Comparison of ENCODE assay signal across 8 cellular contexts in the genomic region with DNA sequence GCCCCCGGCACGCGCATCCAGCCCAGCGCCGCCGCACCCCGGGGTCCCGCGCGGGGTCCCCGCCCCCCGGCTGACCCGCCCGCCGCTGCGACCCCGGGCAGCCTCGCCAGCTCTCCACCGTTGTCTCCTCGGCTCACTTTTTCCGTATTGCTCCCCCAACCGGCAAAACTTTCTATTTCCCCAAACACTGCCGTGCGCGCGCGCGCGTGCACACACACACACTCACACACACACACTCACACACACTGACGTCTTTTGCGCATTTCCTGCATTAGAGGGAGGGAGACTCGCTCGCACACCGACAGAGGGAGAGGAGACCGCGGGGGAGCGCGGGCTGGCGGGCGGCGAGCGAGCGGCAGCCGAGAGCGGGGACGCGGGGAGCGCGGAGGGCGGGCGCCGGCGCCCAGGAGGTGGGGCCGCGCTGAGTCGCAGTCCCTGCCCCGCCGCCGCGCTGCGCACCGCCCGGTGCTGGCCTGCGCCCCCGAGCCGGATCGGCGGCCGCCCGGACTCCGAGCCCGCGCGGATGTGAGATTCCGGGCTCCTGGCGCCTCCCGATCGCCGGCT. TPM values are rescaled to one million over a fixed set of nuclear protein-coding genes. Genes with fewer than 3 reads are reported as not detected.
DNase-seq lines count a peak whose midpoint lies in the region; ATAC-seq and TF ChIP-seq lines count a peak whose summit lies in the region.

No MANE protein-coding gene starts in this region.

- peak overlapping the region; percentile 98 for H3K27ac Mint-ChIP-seq in activated naive CD8-positive, alpha-beta T cell treated with anti-CD3 and anti-CD28 coated beads, Interleukin-2, amount 50 U/mL, for 24 hours

- H4K12ac ChIP-seq in trophoblast cell (ENCODE audit: low read depth, low read length) = no peak overlapping the region

- H3K36me3 Mint-ChIP-seq in activated naive CD8-positive, alpha-beta T cell treated with anti-CD3 and anti-CD28 coated beads, Interleukin-2, amount 50 U/mL, for 24 hours (ENCODE audit: low read depth) = peaks cover 2% of the 10 kb centered on the region

- peak overlapping the region; percentile 99 for H3K4me3 Mint-ChIP-seq in activated naive CD8-positive, alpha-beta T cell treated with anti-CD3 and anti-CD28 coated beads, Interleukin-2, amount 50 U/mL, for 24 hours

- peak; percentile 95 to 97 for TF ChIP-seq POLR2A in tibial nerve (IDR thresholded peaks at IDR 0.05)

- peak overlapping the region; percentile 92 for H3K18ac ChIP-seq in trophoblast cell (ENCODE audit: low read length)

- H3K14ac ChIP-seq in trophoblast cell (ENCODE audit: low read length) = peak overlapping the region; percentile 87

- H2BK120ac ChIP-seq in trophoblast cell (ENCODE audit: insufficient read depth, low read length, poor library complexity) = peak overlapping the region; percentile 85

- H2AFZ ChIP-seq in SU-DHL-6 (ENCODE audit: low read depth, low read length, severe bottlenecking) (peak overlapping the region; percentile 93), trophoblast cell (ENCODE audit: insufficient read depth, low read length, poor library complexity) (peak overlapping the region; percentile 94)

- peak overlapping the region; percentile 42 for H3K4ac ChIP-seq in trophoblast cell (ENCODE audit: low read depth, low read length)

- peaks cover 2% of the 10 kb centered on the region; the same call in 1 of the 2 replicates for H3K27me3 ChIP-seq in SU-DHL-6 (ENCODE audit: low read length)
- H3K27me3 ChIP-seq in cardiac muscle cell = peaks cover 13% of the 10 kb centered on the region
- peaks cover 9% of the 10 kb centered on the region for H3K27me3 ChIP-seq in trophoblast cell (ENCODE audit: insufficient read depth, low read length)
- H3K27me3 ChIP-seq in tibial nerve = no peaks in the 10 kb centered on the region

- peak overlapping the region; percentile 70 for H4K8ac ChIP-seq in trophoblast cell (ENCODE audit: low read depth, low read length)

- H3F3A ChIP-seq in SU-DHL-6 (ENCODE audit: insufficient read depth) = peaks cover 3% of the 10 kb centered on the region; the same call in 1 of the 2 replicates

- H3K4me3 ChIP-seq in GM12864 (ENCODE audit: low read depth, low read length) = peak overlapping the region; percentile 76
- H3K4me3 ChIP-seq in HFF-Myc (replicated peaks; ENCODE audit: low read depth, low read length) = peak overlapping the region; percentile 73
- H3K4me3 ChIP-seq in SU-DHL-6 (ENCODE audit: insufficient read depth, low read length, poor library complexity, severe bottlenecking) = peak overlapping the region; percentile 73
- H3K4me3 ChIP-seq in cardiac muscle cell = peak overlapping the region; percentile 84
- peak overlapping the region; percentile 81 for H3K4me3 ChIP-seq in trophoblast cell (ENCODE audit: low read depth, low read length)
- H3K4me3 ChIP-seq in tibial nerve = peak overlapping the region; percentile 71 to 89 (median 86)

- H2BK5ac ChIP-seq in trophoblast cell (ENCODE audit: low read depth, low read length, poor library complexity) = peak overlapping the region; percentile 81

- peak overlapping the region; percentile 44 for H2BK12ac ChIP-seq in trophoblast cell (ENCODE audit: low read length)

- H3K4me1 ChIP-seq in cardiac muscle cell (ENCODE audit: low read depth) (peaks cover 4% of the 10 kb centered on the region), trophoblast cell (ENCODE audit: control insufficient read depth in 1 of 2, insufficient read depth in 2 of 2, low read length in 2 of 2) (peaks cover 7 to 19% of the 10 kb centered on the region in 2 experiments), tibial nerve (peaks cover 0 to 45% (median 7%) of the 10 kb centered on the region in 4 donors)

- no peaks in the 10 kb centered on the region for H3K79me2 ChIP-seq in SU-DHL-6 (ENCODE audit: insufficient read depth, low read length)
- no peaks in the 10 kb centered on the region for H3K79me2 ChIP-seq in trophoblast cell (ENCODE audit: control insufficient read depth, insufficient read depth, low read length, poor library complexity)

- H3K27ac ChIP-seq in SU-DHL-6 (ENCODE audit: low read depth, low read length) (no peak overlapping the region), cardiac muscle cell (peak overlapping the region; percentile 78), trophoblast cell (ENCODE audit: low read depth, low read length) (peak overlapping the region; percentile 90), tibial nerve (peak overlapping the region; percentile 95 to 99 (median 98))

- TF ChIP-seq EP300 in tibial nerve (IDR thresholded peaks at IDR 0.05) = peak; percentile 69 to 99

- TF ChIP-seq CTCF in GM12864 (IDR thresholded peaks at IDR 0.05; ENCODE audit: low read depth, low read length, missing control alignments) (peak; percentile 31), HFF-Myc (IDR thresholded peaks at IDR 0.05; ENCODE audit: low read depth, low read length, missing control alignments) (peak; percentile 36), SU-DHL-6 (IDR thresholded peaks at IDR 0.05; ENCODE audit: insufficient read depth, low read length, poor library complexity, severe bottlenecking) (peak; percentile 25), cardiac muscle cell (IDR thresholded peaks at IDR 0.05; ENCODE audit: low read depth, low read length) (peak; percentile 47), tibial nerve (IDR thresholded peaks at IDR 0.05) (peak; percentile 43 to 89 (median 60))

- peak overlapping the region; percentile 71 for H3K9ac ChIP-seq in SU-DHL-6 (ENCODE audit: low read length)
- peak overlapping the region; percentile 67 for H3K9ac ChIP-seq in trophoblast cell (ENCODE audit: low read length)

- H3K4me2 ChIP-seq in SU-DHL-6 (ENCODE audit: low read depth, low read length, poor library complexity, severe bottlenecking) (peak overlapping the region; percentile 91), trophoblast cell (ENCODE audit: low read length) (peak overlapping the region; percentile 99)

- peak; percentile 88 for ATAC-seq in activated naive CD8-positive, alpha-beta T cell treated with anti-CD3 and anti-CD28 coated beads, Interleukin-2, amount 50 U/mL, for 24 hours

- H3K9me2 ChIP-seq in SU-DHL-6 (replicated peaks; ENCODE audit: insufficient read depth, low read length) = no peaks in the 10 kb centered on the region

- DNase-seq in GM12864 (ENCODE audit: low read depth) = peak; percentile 92
- peak; percentile 90 for DNase-seq in HFF-Myc (ENCODE audit: extremely low read depth, low read depth)
- peak; percentile 91 for DNase-seq in MV-4-11 (lab: John Stamatoyannopoulos, UW)
- DNase-seq in activated naive CD8-positive, alpha-beta T cell treated with anti-CD3 and anti-CD28 coated beads, Interleukin-2, amount 50 U/mL, for 24 hours = peak; percentile 87
- DNase-seq in cardiac muscle cell (ENCODE audit: low read depth in 1 of 2, low spot score in 1 of 2) = peak; percentile 93 to 99
- peak; percentile 88 to 94 for DNase-seq in trophoblast cell
- DNase-seq in tibial nerve (ENCODE audit: low spot score in 2 of 2) = peak; percentile 97 to 100

- no CpG with 5 or more reads among the region's 79 CpGs for WGBS in trophoblast cell (ENCODE audit: extremely low coverage, insufficient coverage, insufficient read length)
- 0 to 1% methylated on average over 31 to 47 of the region's 79 CpGs for WGBS in tibial nerve, 2 donors

- H3K9me3 Mint-ChIP-seq in activated naive CD8-positive, alpha-beta T cell treated with anti-CD3 and anti-CD28 coated beads, Interleukin-2, amount 50 U/mL, for 24 hours = no peaks in the 10 kb centered on the region

- H4K20me1 ChIP-seq in SU-DHL-6 (ENCODE audit: low read depth, low read length) = no peaks in the 10 kb centered on the region

- no peaks in the 10 kb centered on the region for H3K9me3 ChIP-seq in SU-DHL-6 (ENCODE audit: insufficient read depth, low read length)
- no peaks in the 10 kb centered on the region for H3K9me3 ChIP-seq in cardiac muscle cell (ENCODE audit: low read depth)
- H3K9me3 ChIP-seq in trophoblast cell (ENCODE audit: insufficient read depth, low read depth, low read length) = no peaks in the 10 kb centered on the region
- H3K9me3 ChIP-seq in tibial nerve = no peaks in the 10 kb centered on the region

- peaks cover 12% of the 10 kb centered on the region for H3K79me1 ChIP-seq in trophoblast cell (ENCODE audit: low read length)

- no peak overlapping the region for H3K23ac ChIP-seq in trophoblast cell (ENCODE audit: low read length)

- H2AK5ac ChIP-seq in trophoblast cell (ENCODE audit: low read length) = no peak overlapping the region

- H3K36me3 ChIP-seq in SU-DHL-6 (ENCODE audit: low read length) = no peaks in the 10 kb centered on the region
- H3K36me3 ChIP-seq in cardiac muscle cell = no peaks in the 10 kb centered on the region
- no peaks in the 10 kb centered on the region for H3K36me3 ChIP-seq in trophoblast cell (ENCODE audit: control insufficient read depth in 1 of 2, insufficient read depth in 2 of 2, low read length in 2 of 2)
- no peaks in the 10 kb centered on the region for H3K36me3 ChIP-seq in tibial nerve

- peaks cover 6% of the 10 kb centered on the region for H3K27me3 Mint-ChIP-seq in activated naive CD8-positive, alpha-beta T cell treated with anti-CD3 and anti-CD28 coated beads, Interleukin-2, amount 50 U/mL, for 24 hours

- H4K91ac ChIP-seq in trophoblast cell (ENCODE audit: low read depth, low read length) = peak overlapping the region; percentile 93

- H3K4me1 Mint-ChIP-seq in activated naive CD8-positive, alpha-beta T cell treated with anti-CD3 and anti-CD28 coated beads, Interleukin-2, amount 50 U/mL, for 24 hours = peaks cover 32% of the 10 kb centered on the region

RNA-seq across cellular contexts. Expression of a gene that starts 0.5 kb away (rescaled TPM):
- total RNA-seq in cardiac muscle cell (11.3 and 13.2 TPM in 2 replicates), tibial nerve (10 to 100 TPM; 14.4 to 22.4 (median 17.9) TPM)
- 19.2 and 26.0 TPM in 2 replicates for polyA plus RNA-seq in cardiac muscle cell
- 5.3 and 6.0 TPM in 2 replicates for polyA plus RNA-seq in trophoblast cell (2013)

RNA-seq across cellular contexts. Expression of a gene that starts 39.9 kb away (rescaled TPM):
- 13.7 and 14.7 TPM in 2 replicates for total RNA-seq in cardiac muscle cell
- 10.6 and 10.7 TPM in 2 replicates for polyA plus RNA-seq in cardiac muscle cell
- polyA plus RNA-seq in trophoblast cell (2013) = 9.2 and 9.6 TPM in 2 replicates
- 10 to 100 TPM; 14.7 to 36.7 (median 20.8) TPM for total RNA-seq in tibial nerve
